In genomic region chr5:56481998-56482698, GRCh38 we compare ENCODE assay signal across 8 cellular contexts.
A peak's percentile ranks its signal among the peaks of the same experiment; 100 is the strongest.
DNase-seq lines count a peak whose midpoint lies in the region; ATAC-seq and TF ChIP-seq lines count a peak whose summit lies in the region.

No MANE protein-coding gene starts in this region.

- H3K4me1 ChIP-seq in body of pancreas: peaks cover 34% of the 10 kb centered on the region
- H3K4me1 ChIP-seq in mucosa of descending colon (ENCODE audit: low read depth): peaks cover 7% of the 10 kb centered on the region

- peak overlapping the region; percentile 45 to 94 (median 89) for H3K27ac ChIP-seq in body of pancreas

- TF ChIP-seq CTCF in body of pancreas (IDR thresholded peaks at IDR 0.05) (peak in 1 of 7 experiments; percentile 5), mucosa of descending colon (IDR thresholded peaks at IDR 0.05) (no peak), GM10266 (IDR thresholded peaks at IDR 0.05; ENCODE audit: control insufficient read depth, insufficient read depth, low read depth, missing control alignments) (no peak)

- peaks cover 8% of the 10 kb centered on the region for H3K9me3 Mint-ChIP-seq in stimulated activated naive CD8-positive, alpha-beta T cell treated with anti-CD3 and anti-CD28 coated beads, Interleukin-15, Interleukin-2, amounts not matched to agents 100 ng/mL and 50 ng/mL, for 24 hours

- H3K36me3 ChIP-seq in body of pancreas (replicated peaks in 1 of 2; ENCODE audit: insufficient read depth in 1 of 2, low read depth in 2 of 2) (no peaks in the 10 kb centered on the region), mucosa of descending colon (ENCODE audit: low read depth) (no peaks in the 10 kb centered on the region)

- peaks cover 6% of the 10 kb centered on the region for H3K36me3 Mint-ChIP-seq in stimulated activated naive CD8-positive, alpha-beta T cell treated with anti-CD3 and anti-CD28 coated beads, Interleukin-15, Interleukin-2, amounts not matched to agents 100 ng/mL and 50 ng/mL, for 24 hours (ENCODE audit: low read depth)

- H3K27ac Mint-ChIP-seq in stimulated activated naive CD8-positive, alpha-beta T cell treated with anti-CD3 and anti-CD28 coated beads, Interleukin-15, Interleukin-2, amounts not matched to agents 100 ng/mL and 50 ng/mL, for 24 hours: peak overlapping the region; percentile 79

- no peaks in the 10 kb centered on the region for H3K27me3 ChIP-seq in body of pancreas

- no peak for DNase-seq in stimulated activated naive CD8-positive, alpha-beta T cell treated with anti-CD3 and anti-CD28 coated beads, Interleukin-15, Interleukin-2, amounts not matched to agents 100 U/mL and 50 U/mL, for 24 hours
- DNase-seq in body of pancreas (no peak), mucosa of descending colon (no peak), NCI-H2107 (lab: John Stamatoyannopoulos, UW) (no peak), GM10266 (ENCODE audit: extremely low spot score) (no peak)

- H3K4me3 Mint-ChIP-seq in stimulated activated naive CD8-positive, alpha-beta T cell treated with anti-CD3 and anti-CD28 coated beads, Interleukin-15, Interleukin-2, amounts not matched to agents 100 ng/mL and 50 ng/mL, for 24 hours: peak overlapping the region; percentile 80

- TF ChIP-seq POLR2A in body of pancreas (IDR thresholded peaks at IDR 0.05): no peak

- H3K4me1 Mint-ChIP-seq in stimulated activated naive CD8-positive, alpha-beta T cell treated with anti-CD3 and anti-CD28 coated beads, Interleukin-15, Interleukin-2, amounts not matched to agents 100 ng/mL and 50 ng/mL, for 24 hours (ENCODE audit: low read depth): peaks cover 42% of the 10 kb centered on the region

- WGBS in body of pancreas, 2 donors: 28 to 49% methylated on average over 7 of the region's 7 CpGs

- H3K4me3 ChIP-seq in body of pancreas (peak overlapping the region in 1 of 2 donors; percentile 46), mucosa of descending colon (no peak overlapping the region)

- intact Hi-C loops in body of pancreas (cut with DNase I) (no loop called here), mucosa of descending colon (cut with DNase I, micrococcal nuclease) (no loop called here)

- peaks cover 12% of the 10 kb centered on the region for H3K27me3 Mint-ChIP-seq in stimulated activated naive CD8-positive, alpha-beta T cell treated with anti-CD3 and anti-CD28 coated beads, Interleukin-15, Interleukin-2, amounts not matched to agents 100 ng/mL and 50 ng/mL, for 24 hours

- ATAC-seq in stimulated activated naive CD8-positive, alpha-beta T cell treated with anti-CD3 and anti-CD28 coated beads, Interleukin-15, Interleukin-2, amounts not matched to agents 100 U/mL and 50 U/mL, for 24 hours: no peak
- ATAC-seq in body of pancreas (no peak), mucosa of descending colon (peak; percentile 42), GM18909 (IDR thresholded peaks at IDR 0.05; ENCODE audit: poor library complexity, unreplicated experiment) (no peak), GM18517 (IDR thresholded peaks at IDR 0.05; ENCODE audit: unreplicated experiment) (no peak)

- H3K9me3 ChIP-seq in body of pancreas (no peaks in the 10 kb centered on the region), mucosa of descending colon (no peaks in the 10 kb centered on the region)
